ENCODE assay signal across 10 cellular contexts in genomic region chr12:119020377-119021360, GRCh38. TPM values are rescaled to one million over a fixed set of nuclear protein-coding genes. Genes with fewer than 3 reads are reported as not detected.
DNase-seq lines count a peak whose midpoint lies in the region; ATAC-seq, FAIRE-seq and TF ChIP-seq lines count a peak whose summit lies in the region.
"Had no signal": no experiment of that assay in that cellular context is flagged by ENCODE, and none has a peak within 500 bp of the region (broad histone marks: within the 10 kb centered on the region; RNA-seq: fewer than 3 reads in every experiment).

No MANE protein-coding gene starts in this region.

- no peak overlapping the region for H3K4me3 ChIP-seq in pancreas

- peak in 3 of 4 donors; percentile 56 to 75 (median 66) for ATAC-seq in pancreas
- no peak for ATAC-seq in HG03457 (IDR thresholded peaks at IDR 0.05; ENCODE audit: unreplicated experiment)

- H3K9me3 ChIP-seq in pancreas = no peaks in the 10 kb centered on the region

- peaks cover 0 to 18% (median 0%) of the 10 kb centered on the region in 4 donors for H3K27me3 ChIP-seq in pancreas

- in situ Hi-C loops in KBM-7 (cut with MboI; ENCODE audit: low pct_unique_long_range_greater_than_20kb, low sequenced_read_pairs) = no loop called here

- H3K4me1 ChIP-seq in pancreas = no peaks in the 10 kb centered on the region

- TF ChIP-seq CTCF in pancreas (IDR thresholded peaks at IDR 0.05) = peak; percentile 15 to 46 (median 37)

- peak; percentile 44 for DNase-seq in activated CD4-positive, alpha-beta T cell treated with anti-CD3 and anti-CD28 coated beads for 48 hours
- DNase-seq in activated CD4-positive, alpha-beta T cell treated with anti-CD3 and anti-CD28 coated beads for 4 hours = no peak
- peak; percentile 54 for DNase-seq in KBM-7
- DNase-seq in cerebellar cortex (ENCODE audit: low spot score) = peak; percentile 73
- peak in 5 of 6 donors; percentile 20 to 86 (median 40) for DNase-seq in pancreas
- no peak for DNase-seq in activated CD8-positive, alpha-beta memory T cell treated with anti-CD3 and anti-CD28 coated beads, Interleukin-2, amount 50 U/mL, for 4 hours
- DNase-seq in HCEC 1CT = no peak
- DNase-seq: hippocampal formation, IMR-90 had no signal

- FAIRE-seq in pancreas (lab: Jason Lieb, UNC) = no peak

- intact Hi-C loops in pancreas (cut with DNase I) = no loop called here

- 13 to 20% methylated on average over 22 of the region's 22 CpGs for WGBS in pancreas, 2 donors

- H3K36me3 ChIP-seq in pancreas = no peaks in the 10 kb centered on the region

- no peak overlapping the region for H3K27ac ChIP-seq in pancreas

RNA-seq across cellular contexts. Expression of gene SRRM4, which starts 39.3 kb away (rescaled TPM):
- total RNA-seq in pancreas = not detected
- under 1 TPM in 1 of 2 donors, not detected in 1; 0.02 TPM for polyA plus RNA-seq in pancreas
- total RNA-seq: IMR-90 had no signal
- polyA plus RNA-seq: IMR-90 had no signal

Comparison
In these comparisons a context has a peak if more than half of its experiments do, and no peak if none do; other contexts are left out.
1. DNase-seq: peak in activated CD4-positive, alpha-beta T cell treated with anti-CD3 and anti-CD28 coated beads for 48 hours (single experiment), KBM-7 (single experiment), cerebellar cortex (single experiment) and pancreas (5 of 6); none in activated CD4-positive, alpha-beta T cell treated with anti-CD3 and anti-CD28 coated beads for 4 hours (0 of 2), activated CD8-positive, alpha-beta memory T cell treated with anti-CD3 and anti-CD28 coated beads, Interleukin-2, amount 50 U/mL, for 4 hours (single experiment) and HCEC 1CT (single experiment).